ENCODE assay signal across 19 cellular contexts in the genomic region with DNA sequence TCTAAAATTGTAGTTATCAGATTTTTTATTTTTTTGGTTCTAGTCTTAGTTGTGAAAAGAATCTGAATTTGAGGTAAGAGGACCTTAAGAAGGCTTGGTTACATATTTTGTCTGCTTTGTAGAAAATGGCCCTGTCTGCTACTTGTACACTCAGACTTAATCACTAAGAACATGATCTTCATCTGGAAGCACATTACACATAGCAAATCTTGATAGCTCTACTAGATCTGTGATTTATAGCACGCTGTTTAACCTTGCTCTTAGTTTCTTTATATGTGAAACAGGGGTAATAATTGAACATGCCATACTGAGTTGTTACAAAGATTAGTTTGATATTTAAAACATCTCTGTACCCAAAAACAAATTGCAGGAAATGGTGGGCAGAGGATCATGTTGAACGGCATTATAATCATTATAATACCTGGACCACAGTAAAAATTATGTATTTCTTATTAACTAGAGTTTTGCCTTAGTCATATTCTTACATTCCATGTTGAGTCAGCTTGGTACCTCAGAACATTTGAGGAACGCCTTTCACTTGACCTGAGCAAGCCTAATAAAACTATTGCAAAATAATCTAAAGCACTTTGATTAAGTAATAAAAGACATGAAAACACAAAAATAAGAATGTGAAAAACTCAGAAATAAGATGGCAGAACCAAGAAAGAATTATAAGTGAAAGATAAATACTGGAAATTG.
"Had no signal": no experiment of that assay in that cellular context is flagged by ENCODE, and none has a peak within 500 bp of the region (broad histone marks: within the 10 kb centered on the region; RNA-seq: fewer than 3 reads in every experiment).

No MANE protein-coding gene starts in this region.

- H3K36me3 ChIP-seq: adrenal gland, upper lobe of right lung had no signal

- H3K36me3 Mint-ChIP-seq: activated naive CD4-positive, alpha-beta T cell treated with anti-CD3 and anti-CD28 coated beads, Interleukin-2, amount 50 U/mL, for 24 hours; naive B cell; stimulated activated memory B cell treated with anti-CD40 and anti-IgM and Interleukin-4, amounts not matched to agents 10 μg/mL and 1 μg/mL and 100 μg/mL, for 72 hours had no signal

- H3K4me3 ChIP-seq: adrenal gland, mucosa of descending colon, psoas muscle, testis, upper lobe of right lung had no signal

- H3K4me3 Mint-ChIP-seq: activated CD4-positive, alpha-beta T cell treated with anti-CD3 and anti-CD28 coated beads for 36 hours; activated naive CD4-positive, alpha-beta T cell treated with anti-CD3 and anti-CD28 coated beads, Interleukin-2, amount 50 U/mL, for 24 hours; effector memory CD8-positive, alpha-beta T cell; naive B cell; neural crest cell; stimulated activated memory B cell treated with anti-CD40 and anti-IgM and Interleukin-4, amounts not matched to agents 10 μg/mL and 1 μg/mL and 100 μg/mL, for 72 hours; T-helper 2 cell treated with Interferon-gamma antibody and Interleukin-4, amounts not matched to agents 5 μg/mL and 100 μg/mL, for 36 hours had no signal

- H3K9me3 ChIP-seq: adrenal gland, mucosa of descending colon, psoas muscle, testis, upper lobe of right lung had no signal

- H3K27ac ChIP-seq: adrenal gland, psoas muscle, testis, upper lobe of right lung had no signal

- H3K4me1 ChIP-seq: adrenal gland, psoas muscle, testis, upper lobe of right lung had no signal

- H3K27me3 Mint-ChIP-seq: activated CD4-positive, alpha-beta T cell treated with anti-CD3 and anti-CD28 coated beads for 36 hours; activated naive CD4-positive, alpha-beta T cell treated with anti-CD3 and anti-CD28 coated beads, Interleukin-2, amount 50 U/mL, for 24 hours; effector memory CD8-positive, alpha-beta T cell; naive B cell; stimulated activated memory B cell treated with anti-CD40 and anti-IgM and Interleukin-4, amounts not matched to agents 10 μg/mL and 1 μg/mL and 100 μg/mL, for 72 hours had no signal

- DNase-seq: activated CD4-positive, alpha-beta T cell treated with anti-CD3 and anti-CD28 coated beads for 36 hours; activated CD4-positive, alpha-beta T cell treated with anti-CD3 and anti-CD28 coated beads, Interleukin-2, amount 50 U/mL, for 48 hours; activated gamma-delta T cell; adrenal gland; effector memory CD8-positive, alpha-beta T cell; foreskin melanocyte; kidney glomerular epithelial cell; mesenchymal stem cell; mucosa of descending colon; naive B cell; psoas muscle; stimulated activated CD4-positive, alpha-beta T cell treated with anti-CD3 and anti-CD28 coated beads, Interleukin-4, amount 100 ng/mL, for 4 hours; SW 1271; testis; upper lobe of right lung had no signal

- H3K9me3 Mint-ChIP-seq: T-helper 2 cell treated with Interferon-gamma antibody and Interleukin-4, amounts not matched to agents 5 μg/mL and 100 μg/mL, for 36 hours had no signal

- H3K27ac Mint-ChIP-seq: activated CD4-positive, alpha-beta T cell treated with anti-CD3 and anti-CD28 coated beads for 36 hours; activated naive CD4-positive, alpha-beta T cell treated with anti-CD3 and anti-CD28 coated beads, Interleukin-2, amount 50 U/mL, for 24 hours; effector memory CD8-positive, alpha-beta T cell; naive B cell; stimulated activated memory B cell treated with anti-CD40 and anti-IgM and Interleukin-4, amounts not matched to agents 10 μg/mL and 1 μg/mL and 100 μg/mL, for 72 hours; T-helper 2 cell treated with Interferon-gamma antibody and Interleukin-4, amounts not matched to agents 5 μg/mL and 100 μg/mL, for 36 hours had no signal

- H3K27me3 ChIP-seq: adrenal gland, testis, upper lobe of right lung had no signal

- H3K4me1 Mint-ChIP-seq: activated CD4-positive, alpha-beta T cell treated with anti-CD3 and anti-CD28 coated beads for 36 hours; activated naive CD4-positive, alpha-beta T cell treated with anti-CD3 and anti-CD28 coated beads, Interleukin-2, amount 50 U/mL, for 24 hours; naive B cell; neural crest cell; stimulated activated memory B cell treated with anti-CD40 and anti-IgM and Interleukin-4, amounts not matched to agents 10 μg/mL and 1 μg/mL and 100 μg/mL, for 72 hours had no signal
